Comparison of ENCODE assay signal across 8 cellular contexts in the genomic region with DNA sequence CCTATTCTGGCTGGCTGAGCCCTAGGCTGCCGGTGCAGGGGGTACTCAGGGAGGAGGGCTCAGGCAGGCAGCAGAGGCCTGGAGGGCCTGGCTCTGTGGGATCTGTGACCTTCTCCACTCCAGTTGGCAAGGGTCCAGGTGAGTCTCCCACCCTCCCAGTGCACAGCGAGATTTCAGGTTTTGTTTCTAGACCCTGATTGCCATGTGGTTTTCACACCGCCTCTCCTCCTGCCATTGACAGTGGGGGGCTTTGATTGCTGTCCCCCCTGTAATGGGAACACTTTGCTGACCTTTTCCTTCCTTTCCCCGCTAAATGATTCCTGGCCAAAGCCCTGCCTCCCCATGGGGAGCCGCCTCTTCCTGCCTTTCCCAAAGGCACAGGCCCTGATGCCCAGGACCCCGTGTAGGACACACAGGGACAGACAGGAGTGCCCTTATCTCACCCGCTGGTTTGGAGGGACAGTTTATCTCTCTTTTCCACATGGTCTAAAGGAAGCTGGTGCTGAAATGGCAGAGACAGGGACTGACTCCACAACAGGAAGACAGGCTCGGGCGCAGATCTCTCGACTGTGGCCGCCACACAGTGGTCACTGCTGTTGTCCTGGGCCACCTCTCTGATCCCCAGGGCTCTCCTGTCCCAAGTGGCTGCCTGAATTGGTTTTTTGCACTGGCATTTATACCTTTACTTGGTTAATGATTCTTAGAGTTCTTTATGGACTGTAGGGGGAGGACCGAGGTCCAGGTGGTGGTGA. TPM values are rescaled to one million over a fixed set of nuclear protein-coding genes. Genes with fewer than 3 reads are reported as not detected.
DNase-seq lines count a peak whose midpoint lies in the region; ATAC-seq and TF ChIP-seq lines count a peak whose summit lies in the region.
"Had no signal": no experiment of that assay in that cellular context is flagged by ENCODE, and none has a peak within 500 bp of the region (broad histone marks: within the 10 kb centered on the region; RNA-seq: fewer than 3 reads in every experiment).

No MANE protein-coding gene starts in this region.

- H3K4me1 ChIP-seq in Karpas-422 (ENCODE audit: low read length) (peaks cover 77% of the 10 kb centered on the region), spleen (peaks cover 41 to 92% (median 85%) of the 10 kb centered on the region in 6 donors)

- H2AFZ ChIP-seq in Karpas-422 (ENCODE audit: low read length): no peak overlapping the region

- peaks cover 58% of the 10 kb centered on the region for H3K4me1 Mint-ChIP-seq in activated T-helper 17 cell treated with anti-CD3 and anti-CD28 coated beads, Interleukin-2, amount 50 U/mL, for 72 hours

- H4K20me1 ChIP-seq in Karpas-422 (ENCODE audit: insufficient read depth, low read depth, low read length): no peaks in the 10 kb centered on the region

- H3K27ac ChIP-seq in Karpas-422 (ENCODE audit: low read length) (0 out of 2 replicates have a peak overlapping the region, but pooled peaks have one; percentile 98), layer of hippocampus (ENCODE audit: low read depth, low read length) (peak overlapping the region; percentile 21), spleen (peak overlapping the region; percentile 45 to 82 (median 70))

- H3K9me3 Mint-ChIP-seq in activated T-helper 17 cell treated with anti-CD3 and anti-CD28 coated beads, Interleukin-2, amount 50 U/mL, for 72 hours: no peaks in the 10 kb centered on the region

- no peak for TF ChIP-seq CTCF in spleen (IDR thresholded peaks at IDR 0.05 in 8 of 11, conservative IDR thresholded peaks at IDR 0.05 in 3 of 11)

- H3K4me3 Mint-ChIP-seq in activated T-helper 17 cell treated with anti-CD3 and anti-CD28 coated beads, Interleukin-2, amount 50 U/mL, for 72 hours: peak overlapping the region; percentile 55

- H3K4me3 ChIP-seq in Karpas-422 (ENCODE audit: low read length) (no peak overlapping the region), spleen (no peak overlapping the region)

- H3K27ac Mint-ChIP-seq in activated T-helper 17 cell treated with anti-CD3 and anti-CD28 coated beads, Interleukin-2, amount 50 U/mL, for 72 hours: peak overlapping the region; percentile 86

- ATAC-seq in activated T-helper 17 cell treated with anti-CD3 and anti-CD28 coated beads, Interleukin-2, amount 50 U/mL, for 72 hours (replicated peaks): no peak

- no peak for DNase-seq in Karpas-422
- DNase-seq in spleen: peak; percentile 85
- DNase-seq in NCI-H2081 treated with DMSO at 0.1 percent for 48 hours (lab: John Stamatoyannopoulos, UW): no peak
- no peak for DNase-seq in NCI-H1436 treated with DMSO at 0.1 percent for 48 hours (lab: John Stamatoyannopoulos, UW)
- no peak for DNase-seq in NCI-H2196 treated with DMSO at 0.1 percent for 48 hours (lab: John Stamatoyannopoulos, UW; ENCODE audit: unreplicated experiment)
- DNase-seq: NCI-H446 had no signal

- no peaks in the 10 kb centered on the region for H3K9me2 ChIP-seq in Karpas-422 (replicated peaks; ENCODE audit: insufficient read depth, low read length)

- peaks cover 6% of the 10 kb centered on the region for H3K9me3 ChIP-seq in Karpas-422 (ENCODE audit: low read length)
- H3K9me3 ChIP-seq in spleen: peaks cover 0 to 18% (median 13%) of the 10 kb centered on the region in 8 donors

- intact Hi-C loops in spleen (cut with DNase I; ENCODE audit: low total_unique reads): loop anchor here (10.0 kb wide), 1 partner anchor 51 kb away; no protein-coding TSS in a partner anchor

- no peak overlapping the region for H3K9ac ChIP-seq in Karpas-422 (ENCODE audit: low read length)

- peaks cover 65% of the 10 kb centered on the region for H3K79me2 ChIP-seq in Karpas-422 (ENCODE audit: low read length)

- H3K27me3 Mint-ChIP-seq in activated T-helper 17 cell treated with anti-CD3 and anti-CD28 coated beads, Interleukin-2, amount 50 U/mL, for 72 hours: no peaks in the 10 kb centered on the region

- no peak for TF ChIP-seq POLR2A in spleen (IDR thresholded peaks at IDR 0.05)

- peaks cover 16% of the 10 kb centered on the region; the same call in 1 of the 2 replicates for H3K36me3 ChIP-seq in Karpas-422 (ENCODE audit: insufficient read depth, low read length)
- H3K36me3 ChIP-seq in spleen: peaks cover 0 to 5% (median 0%) of the 10 kb centered on the region in 6 donors

- H3K27me3 ChIP-seq in Karpas-422 (ENCODE audit: low read length): no peaks in the 10 kb centered on the region
- no peaks in the 10 kb centered on the region for H3K27me3 ChIP-seq in layer of hippocampus (ENCODE audit: control insufficient read depth, insufficient read depth, low read length)
- H3K27me3 ChIP-seq in spleen (replicated peaks in 1 of 7): no peaks in the 10 kb centered on the region

- 49 to 69% (median 59%) methylated on average over 11 to 12 of the region's 12 CpGs for WGBS in spleen, 5 donors

- peaks cover 2% of the 10 kb centered on the region for H3K36me3 Mint-ChIP-seq in activated T-helper 17 cell treated with anti-CD3 and anti-CD28 coated beads, Interleukin-2, amount 50 U/mL, for 72 hours (ENCODE audit: low read depth)

- H3K4me2 ChIP-seq in Karpas-422 (ENCODE audit: low read depth, low read length, poor library complexity, severe bottlenecking): no peak overlapping the region

RNA-seq across cellular contexts. Expression of a gene that starts 43.4 kb away (rescaled TPM):
- 29.7 and 40.5 TPM in 2 replicates for total RNA-seq in Karpas-422 (2014; rRNA removed; shearing (Covaris generic); ENCODE audit: low replicate concordance)
- 10 to 100 TPM; 43.3 to 50.3 TPM for total RNA-seq in activated T-helper 17 cell treated with anti-CD3 and anti-CD28 coated beads, Interleukin-2, amount 50 U/mL, for 72 hours
- 10 to 100 TPM; 39.3 to 64.8 (median 56.3) TPM for total RNA-seq in spleen
- polyA plus RNA-seq in spleen: 10 to 100 TPM; 15.2 to 21.9 (median 15.8) TPM

Comparison
In these comparisons a context has a peak if more than half of its experiments do, and no peak if none do; other contexts are left out.
1. H3K27ac ChIP-seq: peak in every context shown above with its lines; median percentile 98 in Karpas-422; 70 in spleen; 21 in layer of hippocampus.